ENCODE assay signal across 9 cellular contexts in genomic region chr2:231387904-231388724, GRCh38.
DNase-seq lines count a peak whose midpoint lies in the region; ATAC-seq lines count a peak whose summit lies in the region.
"Had no signal": no experiment of that assay in that cellular context is flagged by ENCODE, and none has a peak within 500 bp of the region (broad histone marks: within the 10 kb centered on the region; RNA-seq: fewer than 3 reads in every experiment).

No MANE protein-coding gene starts in this region.

- DNase-seq in AG20443 (ENCODE audit: low spot score), result peak; percentile 55
- DNase-seq in NOMO-1 treated with dmso at 0.1 percent for 144 hours (lab: John Stamatoyannopoulos, UW; ENCODE audit: unreplicated experiment), result peak; percentile 76
- DNase-seq in ecto neural progenitor cell (ENCODE audit: low spot score), result peak; percentile 45
- DNase-seq in midbrain (lab: John Stamatoyannopoulos, UW), result peak; percentile 94
- DNase-seq in NCI-H2227 (lab: John Stamatoyannopoulos, UW; ENCODE audit: unreplicated experiment), result no peak
- DNase-seq in effector CD8-positive, alpha-beta T cell (lab: John Stamatoyannopoulos, UW), result no peak
- DNase-seq: activated naive CD4-positive, alpha-beta T cell treated with anti-CD3 and anti-CD28 coated beads for 36 hours had no signal

- no peak for ATAC-seq in GM21381 (IDR thresholded peaks at IDR 0.05; ENCODE audit: unreplicated experiment)
- no peak for ATAC-seq in HG03025 (IDR thresholded peaks at IDR 0.05; ENCODE audit: low FRiP score, unreplicated experiment)

Comparison
In these comparisons a context has a peak if more than half of its experiments do, and no peak if none do; other contexts are left out.
1. DNase-seq: peak in AG20443 (single experiment), NOMO-1 treated with dmso at 0.1 percent for 144 hours (single experiment), ecto neural progenitor cell (single experiment) and midbrain (single experiment); none in NCI-H2227 (single experiment) and effector CD8-positive, alpha-beta T cell (single experiment).